Comparison of ENCODE assay signal across 1 cellular context in the genomic region with DNA sequence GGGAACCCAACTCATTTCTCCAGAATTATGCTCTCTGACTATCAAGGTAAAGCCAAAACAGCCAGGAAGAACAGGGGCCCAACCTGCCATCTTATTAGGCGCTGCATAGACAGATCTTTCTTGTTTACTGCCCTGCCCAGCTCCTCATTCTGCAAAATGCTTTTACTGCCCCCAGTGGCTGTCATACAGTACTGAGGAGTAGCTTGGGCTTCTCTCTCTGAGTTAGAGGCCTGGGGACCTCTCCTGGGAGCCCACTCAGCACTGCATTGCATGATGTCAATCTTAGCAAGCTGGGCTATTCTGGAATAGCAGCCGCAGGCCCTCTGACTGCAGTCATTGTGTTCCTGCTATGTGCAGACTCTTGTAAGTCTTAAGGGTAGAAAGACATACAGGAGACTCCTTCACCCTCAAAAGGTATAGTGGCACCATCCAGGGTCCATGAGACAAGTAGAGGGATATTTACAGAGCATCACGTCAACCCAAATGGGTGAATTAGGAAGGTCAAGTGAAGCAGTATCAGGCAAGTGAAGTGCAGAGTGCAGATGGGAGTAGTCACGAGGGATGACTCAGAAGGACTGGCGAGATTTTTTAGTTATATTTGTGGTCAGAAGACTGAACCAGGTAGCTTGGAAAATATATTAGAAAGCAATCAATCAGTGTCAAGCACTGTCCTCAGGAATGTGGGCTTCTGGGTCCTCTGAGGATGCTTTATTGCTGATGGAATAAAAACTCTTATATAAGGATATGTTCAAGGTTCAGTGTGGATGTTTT.
TF ChIP-seq lines count a peak whose summit lies in the region.

No MANE protein-coding gene starts in this region.

TF ChIP-seq in Ishikawa, 13 proteins besides CTCF, POLR2A, EP300 and RAD21:
- TF ChIP-seq ZBTB7A (IDR thresholded peaks at IDR 0.05; ENCODE audit: low read depth) (no peak), EGR1 (IDR thresholded peaks at IDR 0.05) (no peak), TAF1 (IDR thresholded peaks at IDR 0.05; ENCODE audit: low read depth) (no peak), TCF12 (IDR thresholded peaks at IDR 0.05; ENCODE audit: low read depth) (no peak), CREB1 (IDR thresholded peaks at IDR 0.05; ENCODE audit: low read depth) (no peak), NFIC (IDR thresholded peaks at IDR 0.05) (no peak), TEAD4 (IDR thresholded peaks at IDR 0.05) (no peak)
- TF ChIP-seq, protein P1, sequence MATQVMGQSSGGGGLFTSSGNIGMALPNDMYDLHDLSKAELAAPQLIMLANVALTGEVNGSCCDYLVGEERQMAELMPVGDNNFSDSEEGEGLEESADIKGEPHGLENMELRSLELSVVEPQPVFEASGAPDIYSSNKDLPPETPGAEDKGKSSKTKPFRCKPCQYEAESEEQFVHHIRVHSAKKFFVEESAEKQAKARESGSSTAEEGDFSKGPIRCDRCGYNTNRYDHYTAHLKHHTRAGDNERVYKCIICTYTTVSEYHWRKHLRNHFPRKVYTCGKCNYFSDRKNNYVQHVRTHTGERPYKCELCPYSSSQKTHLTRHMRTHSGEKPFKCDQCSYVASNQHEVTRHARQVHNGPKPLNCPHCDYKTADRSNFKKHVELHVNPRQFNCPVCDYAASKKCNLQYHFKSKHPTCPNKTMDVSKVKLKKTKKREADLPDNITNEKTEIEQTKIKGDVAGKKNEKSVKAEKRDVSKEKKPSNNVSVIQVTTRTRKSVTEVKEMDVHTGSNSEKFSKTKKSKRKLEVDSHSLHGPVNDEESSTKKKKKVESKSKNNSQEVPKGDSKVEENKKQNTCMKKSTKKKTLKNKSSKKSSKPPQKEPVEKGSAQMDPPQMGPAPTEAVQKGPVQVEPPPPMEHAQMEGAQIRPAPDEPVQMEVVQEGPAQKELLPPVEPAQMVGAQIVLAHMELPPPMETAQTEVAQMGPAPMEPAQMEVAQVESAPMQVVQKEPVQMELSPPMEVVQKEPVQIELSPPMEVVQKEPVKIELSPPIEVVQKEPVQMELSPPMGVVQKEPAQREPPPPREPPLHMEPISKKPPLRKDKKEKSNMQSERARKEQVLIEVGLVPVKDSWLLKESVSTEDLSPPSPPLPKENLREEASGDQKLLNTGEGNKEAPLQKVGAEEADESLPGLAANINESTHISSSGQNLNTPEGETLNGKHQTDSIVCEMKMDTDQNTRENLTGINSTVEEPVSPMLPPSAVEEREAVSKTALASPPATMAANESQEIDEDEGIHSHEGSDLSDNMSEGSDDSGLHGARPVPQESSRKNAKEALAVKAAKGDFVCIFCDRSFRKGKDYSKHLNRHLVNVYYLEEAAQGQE (IDR thresholded peaks at IDR 0.05; ENCODE audit: low read depth) = no peak
